Comparison of ENCODE assay signal across 1 cellular context in the genomic region with DNA sequence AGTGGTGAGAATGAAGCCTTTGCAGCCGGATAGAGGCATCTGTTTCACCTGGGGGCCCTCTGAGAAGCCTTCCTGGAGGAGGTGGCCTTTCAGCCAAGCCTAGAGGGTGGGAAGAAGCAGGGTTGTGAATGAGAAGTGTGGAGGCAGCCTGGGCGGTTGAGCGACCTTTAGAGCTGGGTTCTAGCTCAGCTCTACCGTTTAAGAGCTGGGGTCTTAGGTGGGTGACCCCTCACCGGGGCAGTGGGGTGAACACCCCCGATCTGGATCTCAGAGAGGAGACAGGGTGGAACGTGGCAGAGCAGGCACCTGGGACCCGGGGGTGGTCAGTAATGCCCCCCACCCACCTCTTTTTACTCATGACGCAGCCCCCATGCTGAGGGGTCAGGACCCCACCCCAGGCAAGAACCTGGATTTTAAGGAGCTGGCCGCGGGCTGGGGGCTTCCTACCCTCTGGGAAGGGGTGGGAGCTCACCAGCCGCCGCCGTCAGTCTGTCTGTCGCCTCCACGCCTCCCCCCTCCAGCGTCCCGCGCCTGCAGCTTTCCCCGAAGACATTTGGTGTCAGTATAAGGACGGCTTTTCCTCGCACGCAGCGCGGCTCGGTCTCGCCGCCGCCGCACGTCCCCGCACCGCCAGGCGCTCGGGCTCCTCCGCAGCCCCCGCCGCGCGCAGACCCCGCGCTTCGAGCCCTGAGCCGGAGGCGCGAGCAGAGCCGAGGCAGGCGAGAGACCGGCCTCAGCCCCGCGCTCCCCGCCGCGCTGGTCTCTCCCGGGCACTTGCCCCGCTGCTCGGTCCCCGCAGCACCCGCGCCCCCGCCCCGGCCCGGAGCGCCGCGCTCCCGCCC.
TF ChIP-seq lines count a peak whose summit lies in the region.

No MANE protein-coding gene starts in this region.

TF ChIP-seq in GM12878, 131 proteins besides CTCF, POLR2A, EP300 and RAD21:
- TF ChIP-seq, protein P1, sequence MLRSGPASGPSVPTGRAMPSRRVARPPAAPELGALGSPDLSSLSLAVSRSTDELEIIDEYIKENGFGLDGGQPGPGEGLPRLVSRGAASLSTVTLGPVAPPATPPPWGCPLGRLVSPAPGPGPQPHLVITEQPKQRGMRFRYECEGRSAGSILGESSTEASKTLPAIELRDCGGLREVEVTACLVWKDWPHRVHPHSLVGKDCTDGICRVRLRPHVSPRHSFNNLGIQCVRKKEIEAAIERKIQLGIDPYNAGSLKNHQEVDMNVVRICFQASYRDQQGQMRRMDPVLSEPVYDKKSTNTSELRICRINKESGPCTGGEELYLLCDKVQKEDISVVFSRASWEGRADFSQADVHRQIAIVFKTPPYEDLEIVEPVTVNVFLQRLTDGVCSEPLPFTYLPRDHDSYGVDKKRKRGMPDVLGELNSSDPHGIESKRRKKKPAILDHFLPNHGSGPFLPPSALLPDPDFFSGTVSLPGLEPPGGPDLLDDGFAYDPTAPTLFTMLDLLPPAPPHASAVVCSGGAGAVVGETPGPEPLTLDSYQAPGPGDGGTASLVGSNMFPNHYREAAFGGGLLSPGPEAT (IDR thresholded peaks at IDR 0.05; ENCODE audit: low read depth): no peak
- TF ChIP-seq NBN (IDR thresholded peaks at IDR 0.05): no peak
- TF ChIP-seq BCL11A (IDR thresholded peaks at IDR 0.05; ENCODE audit: low read depth, low read length): no peak
- TF ChIP-seq DPF2 (IDR thresholded peaks at IDR 0.05): no peak
- TF ChIP-seq ASH2L (IDR thresholded peaks at IDR 0.05; ENCODE audit: borderline replicate concordance, low read depth): no peak
- TF ChIP-seq FOXK2 (IDR thresholded peaks at IDR 0.05): no peak
- TF ChIP-seq, protein P2, sequence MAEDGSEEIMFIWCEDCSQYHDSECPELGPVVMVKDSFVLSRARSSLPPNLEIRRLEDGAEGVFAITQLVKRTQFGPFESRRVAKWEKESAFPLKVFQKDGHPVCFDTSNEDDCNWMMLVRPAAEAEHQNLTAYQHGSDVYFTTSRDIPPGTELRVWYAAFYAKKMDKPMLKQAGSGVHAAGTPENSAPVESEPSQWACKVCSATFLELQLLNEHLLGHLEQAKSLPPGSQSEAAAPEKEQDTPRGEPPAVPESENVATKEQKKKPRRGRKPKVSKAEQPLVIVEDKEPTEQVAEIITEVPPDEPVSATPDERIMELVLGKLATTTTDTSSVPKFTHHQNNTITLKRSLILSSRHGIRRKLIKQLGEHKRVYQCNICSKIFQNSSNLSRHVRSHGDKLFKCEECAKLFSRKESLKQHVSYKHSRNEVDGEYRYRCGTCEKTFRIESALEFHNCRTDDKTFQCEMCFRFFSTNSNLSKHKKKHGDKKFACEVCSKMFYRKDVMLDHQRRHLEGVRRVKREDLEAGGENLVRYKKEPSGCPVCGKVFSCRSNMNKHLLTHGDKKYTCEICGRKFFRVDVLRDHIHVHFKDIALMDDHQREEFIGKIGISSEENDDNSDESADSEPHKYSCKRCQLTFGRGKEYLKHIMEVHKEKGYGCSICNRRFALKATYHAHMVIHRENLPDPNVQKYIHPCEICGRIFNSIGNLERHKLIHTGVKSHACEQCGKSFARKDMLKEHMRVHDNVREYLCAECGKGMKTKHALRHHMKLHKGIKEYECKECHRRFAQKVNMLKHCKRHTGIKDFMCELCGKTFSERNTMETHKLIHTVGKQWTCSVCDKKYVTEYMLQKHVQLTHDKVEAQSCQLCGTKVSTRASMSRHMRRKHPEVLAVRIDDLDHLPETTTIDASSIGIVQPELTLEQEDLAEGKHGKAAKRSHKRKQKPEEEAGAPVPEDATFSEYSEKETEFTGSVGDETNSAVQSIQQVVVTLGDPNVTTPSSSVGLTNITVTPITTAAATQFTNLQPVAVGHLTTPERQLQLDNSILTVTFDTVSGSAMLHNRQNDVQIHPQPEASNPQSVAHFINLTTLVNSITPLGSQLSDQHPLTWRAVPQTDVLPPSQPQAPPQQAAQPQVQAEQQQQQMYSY (CRISPR knock-in tag; IDR thresholded peaks at IDR 0.05): no peak
- no peak for TF ChIP-seq SREBF1 (IDR thresholded peaks at IDR 0.05; ENCODE audit: low read length)
- TF ChIP-seq CBFB (IDR thresholded peaks at IDR 0.05; ENCODE audit: low read depth): no peak
- TF ChIP-seq JUND (IDR thresholded peaks at IDR 0.05; ENCODE audit: low read depth, low read length): no peak
- TF ChIP-seq, protein P3, sequence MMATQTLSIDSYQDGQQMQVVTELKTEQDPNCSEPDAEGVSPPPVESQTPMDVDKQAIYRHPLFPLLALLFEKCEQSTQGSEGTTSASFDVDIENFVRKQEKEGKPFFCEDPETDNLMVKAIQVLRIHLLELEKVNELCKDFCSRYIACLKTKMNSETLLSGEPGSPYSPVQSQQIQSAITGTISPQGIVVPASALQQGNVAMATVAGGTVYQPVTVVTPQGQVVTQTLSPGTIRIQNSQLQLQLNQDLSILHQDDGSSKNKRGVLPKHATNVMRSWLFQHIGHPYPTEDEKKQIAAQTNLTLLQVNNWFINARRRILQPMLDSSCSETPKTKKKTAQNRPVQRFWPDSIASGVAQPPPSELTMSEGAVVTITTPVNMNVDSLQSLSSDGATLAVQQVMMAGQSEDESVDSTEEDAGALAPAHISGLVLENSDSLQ (IDR thresholded peaks at IDR 0.05): no peak
- TF ChIP-seq CBX5 (IDR thresholded peaks at IDR 0.05; ENCODE audit: low read depth): no peak
- no peak for TF ChIP-seq TARDBP (IDR thresholded peaks at IDR 0.05; ENCODE audit: borderline replicate concordance)
- TF ChIP-seq, protein P4, sequence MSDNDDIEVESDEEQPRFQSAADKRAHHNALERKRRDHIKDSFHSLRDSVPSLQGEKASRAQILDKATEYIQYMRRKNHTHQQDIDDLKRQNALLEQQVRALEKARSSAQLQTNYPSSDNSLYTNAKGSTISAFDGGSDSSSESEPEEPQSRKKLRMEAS (IDR thresholded peaks at IDR 0.05; ENCODE audit: low read depth, low read length): no peak
- no peak for TF ChIP-seq SIN3A (IDR thresholded peaks at IDR 0.05; ENCODE audit: low read depth, low read length)
- TF ChIP-seq, protein P5, sequence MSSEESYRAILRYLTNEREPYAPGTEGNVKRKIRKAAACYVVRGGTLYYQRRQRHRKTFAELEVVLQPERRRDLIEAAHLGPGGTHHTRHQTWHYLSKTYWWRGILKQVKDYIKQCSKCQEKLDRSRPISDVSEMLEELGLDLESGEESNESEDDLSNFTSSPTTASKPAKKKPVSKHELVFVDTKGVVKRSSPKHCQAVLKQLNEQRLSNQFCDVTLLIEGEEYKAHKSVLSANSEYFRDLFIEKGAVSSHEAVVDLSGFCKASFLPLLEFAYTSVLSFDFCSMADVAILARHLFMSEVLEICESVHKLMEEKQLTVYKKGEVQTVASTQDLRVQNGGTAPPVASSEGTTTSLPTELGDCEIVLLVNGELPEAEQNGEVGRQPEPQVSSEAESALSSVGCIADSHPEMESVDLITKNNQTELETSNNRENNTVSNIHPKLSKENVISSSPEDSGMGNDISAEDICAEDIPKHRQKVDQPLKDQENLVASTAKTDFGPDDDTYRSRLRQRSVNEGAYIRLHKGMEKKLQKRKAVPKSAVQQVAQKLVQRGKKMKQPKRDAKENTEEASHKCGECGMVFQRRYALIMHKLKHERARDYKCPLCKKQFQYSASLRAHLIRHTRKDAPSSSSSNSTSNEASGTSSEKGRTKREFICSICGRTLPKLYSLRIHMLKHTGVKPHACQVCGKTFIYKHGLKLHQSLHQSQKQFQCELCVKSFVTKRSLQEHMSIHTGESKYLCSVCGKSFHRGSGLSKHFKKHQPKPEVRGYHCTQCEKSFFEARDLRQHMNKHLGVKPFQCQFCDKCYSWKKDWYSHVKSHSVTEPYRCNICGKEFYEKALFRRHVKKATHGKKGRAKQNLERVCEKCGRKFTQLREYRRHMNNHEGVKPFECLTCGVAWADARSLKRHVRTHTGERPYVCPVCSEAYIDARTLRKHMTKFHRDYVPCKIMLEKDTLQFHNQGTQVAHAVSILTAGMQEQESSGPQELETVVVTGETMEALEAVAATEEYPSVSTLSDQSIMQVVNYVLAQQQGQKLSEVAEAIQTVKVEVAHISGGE (CRISPR knock-in tag; IDR thresholded peaks at IDR 0.05): no peak
TF ChIP-seq in GM12878: peak in this region for 0.
